In the genomic region with DNA sequence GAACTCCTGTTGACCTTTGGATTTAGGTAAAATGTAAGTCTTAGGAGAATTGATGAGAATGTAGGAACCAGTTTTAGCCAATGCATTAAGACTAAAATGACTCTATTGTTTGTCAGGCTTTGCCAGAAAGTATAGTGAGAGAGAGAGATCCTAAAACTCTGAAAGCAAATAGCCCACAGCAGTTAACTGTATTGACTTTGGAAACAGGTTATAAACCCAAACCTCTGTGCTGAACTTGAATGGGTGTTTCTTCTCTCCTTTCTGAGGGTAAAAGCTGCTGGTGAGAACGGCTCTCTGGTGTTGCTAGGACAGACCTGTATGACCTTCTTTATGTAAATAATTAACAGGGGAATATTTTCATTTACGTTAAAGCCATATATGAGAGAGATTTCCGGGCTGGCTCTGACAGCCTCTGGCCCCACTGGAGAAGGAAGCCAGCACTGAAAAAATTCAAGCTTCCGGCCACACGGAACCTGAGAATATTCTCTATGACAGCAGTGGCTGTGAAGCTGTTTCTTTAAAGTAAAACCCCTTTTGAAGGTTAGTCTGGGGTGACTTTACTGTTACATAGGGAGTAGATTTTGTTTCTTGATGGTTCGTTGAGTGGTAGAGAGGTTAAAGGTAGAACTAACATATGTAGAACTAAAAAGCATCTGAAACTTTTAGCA, we compare ENCODE assay signal across 9 cellular contexts.
DNase-seq lines count a peak whose midpoint lies in the region; ATAC-seq and TF ChIP-seq lines count a peak whose summit lies in the region.
"Had no signal": no experiment of that assay in that cellular context is flagged by ENCODE, and none has a peak within 500 bp of the region (broad histone marks: within the 10 kb centered on the region; RNA-seq: fewer than 3 reads in every experiment).

No MANE protein-coding gene starts in this region.

- no peaks in the 10 kb centered on the region for H3K9me3 Mint-ChIP-seq in naive thymus-derived CD8-positive, alpha-beta T cell

- TF ChIP-seq CTCF in GM10248 (IDR thresholded peaks at IDR 0.05; ENCODE audit: control extremely low read depth, extremely low read depth, low read depth, missing control alignments) (no peak), HL-60 (IDR thresholded peaks at IDR 0.05; ENCODE audit: insufficient read depth, low read length) (no peak), WERI-Rb-1 (IDR thresholded peaks at IDR 0.05; ENCODE audit: low read depth, low read length) (no peak)

- peak; percentile 61 for DNase-seq in GM10248 (ENCODE audit: extremely low spot score)
- DNase-seq in HL-60 (ENCODE audit: low read depth in 1 of 2, low spot score in 1 of 2), result peak in 1 of 2 experiments; percentile 40
- DNase-seq in activated naive CD4-positive, alpha-beta T cell treated with anti-CD3 and anti-CD28 coated beads, Interleukin-2, amount 50 U/mL, for 16 hours, result peak; percentile 47
- DNase-seq in naive thymus-derived CD8-positive, alpha-beta T cell, result peak in 9 of 10 donors; percentile 56 to 84 (median 67)
- DNase-seq in COR-L47 (lab: John Stamatoyannopoulos, UW), result no peak
- DNase-seq in NCI-H510A (lab: John Stamatoyannopoulos, UW), result no peak
- no peak for DNase-seq in WERI-Rb-1

- H3K27ac Mint-ChIP-seq in naive thymus-derived CD8-positive, alpha-beta T cell, result peak overlapping the region; percentile 87 to 99 (median 98)

- POLR2A ChIA-PET in GM10248 (lab: Yijun Ruan, JAX), result interaction anchor here (0.7 to 2.5 kb wide), 5 partner anchors 9 to 25 kb away, joined by 3 to 11 read pairs (median 4); no protein-coding TSS in a partner anchor
- POLR2A ChIA-PET in naive thymus-derived CD8-positive, alpha-beta T cell (lab: Charles Lee), result interaction anchor here (0.6 to 18.3 kb wide), 10 partner anchors 9 to 37 kb away, joined by 3 to 331 read pairs (median 8); no protein-coding TSS in a partner anchor

- peaks cover 0 to 6% (median 5%) of the 10 kb centered on the region in 3 donors for H3K36me3 Mint-ChIP-seq in naive thymus-derived CD8-positive, alpha-beta T cell

- H3K27me3 ChIP-seq in HL-60 (ENCODE audit: insufficient read depth, poor library complexity, severe bottlenecking) (no peaks in the 10 kb centered on the region), WERI-Rb-1 (ENCODE audit: insufficient read depth, low read depth, severe bottlenecking) (no peaks in the 10 kb centered on the region)

- peak; percentile 74 for ATAC-seq in GM21390 (IDR thresholded peaks at IDR 0.05; ENCODE audit: unreplicated experiment)
- peak; percentile 74 to 91 for ATAC-seq in naive thymus-derived CD8-positive, alpha-beta T cell

- H3K27me3 Mint-ChIP-seq in naive thymus-derived CD8-positive, alpha-beta T cell, result no peaks in the 10 kb centered on the region

- peaks cover 18% of the 10 kb centered on the region for H3K36me3 ChIP-seq in WERI-Rb-1

- peak overlapping the region; percentile 60 for H3K27ac ChIP-seq in HL-60 (replicated peaks)
- no peak overlapping the region; the same call in 1 of the 2 replicates for H3K27ac ChIP-seq in WERI-Rb-1
- H3K27ac ChIP-seq: KMS-11 had no signal

- no peaks in the 10 kb centered on the region for H3K9me3 ChIP-seq in WERI-Rb-1 (ENCODE audit: severe bottlenecking)

- CTCF ChIA-PET in GM10248 (lab: Yijun Ruan, JAX), result interaction anchor here (1.4 to 4.9 kb wide), 9 partner anchors 8 to 85 kb away, joined by 3 to 35 read pairs (median 7); no protein-coding TSS in a partner anchor

- peak overlapping the region; percentile 71 to 89 (median 78) for H3K4me3 Mint-ChIP-seq in naive thymus-derived CD8-positive, alpha-beta T cell

- peaks cover 50 to 96% (median 94%) of the 10 kb centered on the region in 4 donors for H3K4me1 Mint-ChIP-seq in naive thymus-derived CD8-positive, alpha-beta T cell

- H3K4me3 ChIP-seq in HL-60 (replicated peaks; ENCODE audit: insufficient read depth, low read length) (no peak overlapping the region), WERI-Rb-1 (ENCODE audit: low read depth, low read length) (no peak overlapping the region)

Comparison
In these comparisons a context has a peak if more than half of its experiments do, and no peak if none do; other contexts are left out.
1. DNase-seq: peak in GM10248 (single experiment), activated naive CD4-positive, alpha-beta T cell treated with anti-CD3 and anti-CD28 coated beads, Interleukin-2, amount 50 U/mL, for 16 hours (single experiment) and naive thymus-derived CD8-positive, alpha-beta T cell (9 of 10); none in COR-L47 (single experiment), NCI-H510A (single experiment) and WERI-Rb-1 (single experiment).